ENCODE assay signal across 10 cellular contexts in the genomic region with DNA sequence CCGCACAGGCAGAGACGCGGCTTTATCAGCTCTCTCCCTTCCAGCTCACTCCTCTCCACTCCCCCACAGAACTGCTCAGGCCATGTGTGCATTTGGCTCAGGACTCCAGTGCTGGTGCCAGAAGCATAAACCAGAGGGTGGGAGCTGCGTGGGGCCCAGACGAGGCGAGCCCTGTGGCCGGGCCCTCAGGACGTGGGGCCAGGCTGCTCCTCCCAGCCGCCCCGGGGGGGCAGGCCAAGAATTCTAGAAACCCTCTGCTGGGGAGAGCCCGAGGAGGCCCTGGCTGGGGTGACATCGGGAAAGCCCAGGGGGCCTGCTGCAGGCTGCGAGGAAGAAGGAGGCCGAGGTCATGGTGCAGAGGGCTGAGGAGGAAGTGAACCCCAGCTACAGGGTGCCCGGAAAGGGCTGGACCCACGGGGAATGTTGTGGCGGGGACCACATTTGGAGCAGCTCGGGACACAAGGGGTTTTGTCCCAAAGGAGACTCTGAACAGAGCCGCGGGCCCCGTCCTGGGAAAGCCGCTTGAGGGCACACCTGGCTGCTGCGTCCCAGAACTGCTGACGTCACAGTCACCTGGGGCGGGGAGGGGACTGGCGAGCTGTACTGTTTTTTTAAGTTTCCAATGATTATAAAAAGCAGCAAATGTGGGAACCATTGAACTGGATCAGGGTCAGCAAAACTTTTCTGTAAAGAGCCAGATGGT.
A peak's percentile ranks its signal among the peaks of the same experiment; 100 is the strongest.
DNase-seq lines count a peak whose midpoint lies in the region; ATAC-seq and TF ChIP-seq lines count a peak whose summit lies in the region.
"Had no signal": no experiment of that assay in that cellular context is flagged by ENCODE, and none has a peak within 500 bp of the region (broad histone marks: within the 10 kb centered on the region; RNA-seq: fewer than 3 reads in every experiment).

No MANE protein-coding gene starts in this region.

- H3K27ac ChIP-seq in liver (ENCODE audit: low read depth in 1 of 2, low read length in 2 of 2), result peak overlapping the region; percentile 71 to 77
- peak overlapping the region; percentile 69 for H3K27ac ChIP-seq in stomach smooth muscle (ENCODE audit: low read length)

- H3K4me3 Mint-ChIP-seq in activated CD4-positive, alpha-beta memory T cell treated with anti-CD3 and anti-CD28 coated beads for 36 hours, result no peak overlapping the region
- H3K4me3 Mint-ChIP-seq: activated CD8-positive, alpha-beta T cell treated with anti-CD3 and anti-CD28 coated beads for 36 hours had no signal

- no peak overlapping the region for H3K4me3 ChIP-seq in HFF-Myc (replicated peaks; ENCODE audit: low read depth, low read length)
- no peak overlapping the region for H3K4me3 ChIP-seq in liver (ENCODE audit: low read depth in 1 of 3, low read length in 3 of 3)
- H3K4me3 ChIP-seq in stomach smooth muscle (ENCODE audit: low read length in 2 of 2), result peak overlapping the region in 1 of 2 donors; percentile 62

- no peaks in the 10 kb centered on the region for H3K9me3 ChIP-seq in liver (ENCODE audit: control insufficient read depth in 4 of 4, low read length in 3 of 4)
- H3K9me3 ChIP-seq in stomach smooth muscle (ENCODE audit: control insufficient read depth in 2 of 2, low read length in 2 of 2), result no peaks in the 10 kb centered on the region

- H3K36me3 ChIP-seq in liver (ENCODE audit: control insufficient read depth in 4 of 4, insufficient read depth in 3 of 4, low read depth in 1 of 4, low read length in 3 of 4) (no peaks in the 10 kb centered on the region), stomach smooth muscle (ENCODE audit: control insufficient read depth in 2 of 2, insufficient read depth in 2 of 2, low read length in 2 of 2) (no peaks in the 10 kb centered on the region)

- H3K27me3 ChIP-seq in liver (ENCODE audit: control insufficient read depth in 4 of 4, insufficient read depth in 4 of 4, low read length in 3 of 4) (no peaks in the 10 kb centered on the region), stomach smooth muscle (ENCODE audit: control insufficient read depth in 1 of 2, insufficient read depth in 2 of 2, low read length in 2 of 2) (no peaks in the 10 kb centered on the region)

- no peak for ATAC-seq in HG03039 (IDR thresholded peaks at IDR 0.05; ENCODE audit: unreplicated experiment)
- ATAC-seq: activated CD8-positive, alpha-beta T cell treated with anti-CD3 and anti-CD28 coated beads for 36 hours had no signal

- peak; percentile 2 to 51 for TF ChIP-seq RAD21 in liver (IDR thresholded peaks at IDR 0.05)

- WGBS in liver, result 43% methylated on average over 26 of the region's 26 CpGs

- CTCF ChIA-PET in activated CD4-positive, alpha-beta memory T cell treated with anti-CD3 and anti-CD28 coated beads for 36 hours (lab: Charles Lee), result no interaction called here

- H3K27ac Mint-ChIP-seq in activated CD4-positive, alpha-beta memory T cell treated with anti-CD3 and anti-CD28 coated beads for 36 hours, result no peak overlapping the region
- H3K27ac Mint-ChIP-seq: activated CD8-positive, alpha-beta T cell treated with anti-CD3 and anti-CD28 coated beads for 36 hours had no signal

- H3K27me3 Mint-ChIP-seq in activated CD4-positive, alpha-beta memory T cell treated with anti-CD3 and anti-CD28 coated beads for 36 hours, result peaks cover 3% of the 10 kb centered on the region
- H3K27me3 Mint-ChIP-seq: activated CD8-positive, alpha-beta T cell treated with anti-CD3 and anti-CD28 coated beads for 36 hours had no signal

- intact Hi-C loops in activated CD4-positive, alpha-beta memory T cell treated with anti-CD3 and anti-CD28 coated beads for 36 hours (cut with micrococcal nuclease), result no loop called here

- peak overlapping the region in 1 of 2 donors; percentile 6 for H3K9ac ChIP-seq in liver (ENCODE audit: low read depth in 1 of 2, low read length in 2 of 2)
- peak overlapping the region; percentile 52 to 66 for H3K9ac ChIP-seq in stomach smooth muscle (ENCODE audit: low read length in 2 of 2)

- no peaks in the 10 kb centered on the region for H3K36me3 Mint-ChIP-seq in activated CD4-positive, alpha-beta memory T cell treated with anti-CD3 and anti-CD28 coated beads for 36 hours

- H3K4me1 Mint-ChIP-seq in activated CD4-positive, alpha-beta memory T cell treated with anti-CD3 and anti-CD28 coated beads for 36 hours (ENCODE audit: low read depth), result no peaks in the 10 kb centered on the region

- DNase-seq in HFF-Myc (ENCODE audit: extremely low read depth, low read depth), result peak; percentile 66
- DNase-seq in dedifferentiated amniotic fluid mesenchymal stem cell (ENCODE audit: extremely low spot score), result peak; percentile 45
- DNase-seq in activated CD4-positive, alpha-beta memory T cell treated with anti-CD3 and anti-CD28 coated beads for 36 hours, result no peak
- no peak for DNase-seq in GDM1 (lab: John Stamatoyannopoulos, UW)
- no peak for DNase-seq in ecto neural progenitor cell (ENCODE audit: low spot score)
- DNase-seq: activated CD8-positive, alpha-beta T cell treated with anti-CD3 and anti-CD28 coated beads for 36 hours; NCI-H2081 treated with DMSO at 0.1 percent for 48 hours had no signal

- POLR2A ChIA-PET in activated CD4-positive, alpha-beta memory T cell treated with anti-CD3 and anti-CD28 coated beads for 36 hours (lab: Charles Lee), result no interaction called here

- H3K4me1 ChIP-seq in liver (ENCODE audit: control insufficient read depth in 4 of 4, insufficient read depth in 4 of 4, low read length in 3 of 4), result peaks cover 10 to 46% (median 34%) of the 10 kb centered on the region in 4 donors
- peaks cover 38% of the 10 kb centered on the region for H3K4me1 ChIP-seq in stomach smooth muscle (ENCODE audit: control insufficient read depth, insufficient read depth, low read length)

- TF ChIP-seq CTCF in HFF-Myc (IDR thresholded peaks at IDR 0.05; ENCODE audit: low read depth, low read length, missing control alignments) (no peak), liver (IDR thresholded peaks at IDR 0.05; ENCODE audit: low read depth, low read length, missing input control) (no peak)

- H3K9me3 Mint-ChIP-seq in activated CD4-positive, alpha-beta memory T cell treated with anti-CD3 and anti-CD28 coated beads for 36 hours, result no peaks in the 10 kb centered on the region
- H3K9me3 Mint-ChIP-seq: activated CD8-positive, alpha-beta T cell treated with anti-CD3 and anti-CD28 coated beads for 36 hours had no signal

TF ChIP-seq in liver, 16 proteins besides CTCF, POLR2A, EP300 and RAD21 (continues in another document):
- TF ChIP-seq FOXA2 (IDR thresholded peaks at IDR 0.05), result no peak
- no peak for TF ChIP-seq YY1 (IDR thresholded peaks at IDR 0.05)
- TF ChIP-seq, protein P1, sequence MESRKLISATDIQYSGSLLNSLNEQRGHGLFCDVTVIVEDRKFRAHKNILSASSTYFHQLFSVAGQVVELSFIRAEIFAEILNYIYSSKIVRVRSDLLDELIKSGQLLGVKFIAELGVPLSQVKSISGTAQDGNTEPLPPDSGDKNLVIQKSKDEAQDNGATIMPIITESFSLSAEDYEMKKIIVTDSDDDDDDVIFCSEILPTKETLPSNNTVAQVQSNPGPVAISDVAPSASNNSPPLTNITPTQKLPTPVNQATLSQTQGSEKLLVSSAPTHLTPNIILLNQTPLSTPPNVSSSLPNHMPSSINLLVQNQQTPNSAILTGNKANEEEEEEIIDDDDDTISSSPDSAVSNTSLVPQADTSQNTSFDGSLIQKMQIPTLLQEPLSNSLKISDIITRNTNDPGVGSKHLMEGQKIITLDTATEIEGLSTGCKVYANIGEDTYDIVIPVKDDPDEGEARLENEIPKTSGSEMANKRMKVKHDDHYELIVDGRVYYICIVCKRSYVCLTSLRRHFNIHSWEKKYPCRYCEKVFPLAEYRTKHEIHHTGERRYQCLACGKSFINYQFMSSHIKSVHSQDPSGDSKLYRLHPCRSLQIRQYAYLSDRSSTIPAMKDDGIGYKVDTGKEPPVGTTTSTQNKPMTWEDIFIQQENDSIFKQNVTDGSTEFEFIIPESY (IDR thresholded peaks at IDR 0.05), result no peak
- TF ChIP-seq HNF4A (conservative IDR thresholded peaks at IDR 0.05), result no peak
- peak; percentile 30 to 31 for TF ChIP-seq RXRA (IDR thresholded peaks at IDR 0.05)
- TF ChIP-seq GABPA (IDR thresholded peaks at IDR 0.05 in 1 of 2, conservative IDR thresholded peaks at IDR 0.05 in 1 of 2), result no peak
- TF ChIP-seq HNF4G (IDR thresholded peaks at IDR 0.05), result no peak
- TF ChIP-seq EGR1 (IDR thresholded peaks at IDR 0.05; ENCODE audit: low read depth in 2 of 2), result peak in 1 of 2 donors; percentile 25
- TF ChIP-seq JUND (IDR thresholded peaks at IDR 0.05), result no peak
- TF ChIP-seq SP1 (IDR thresholded peaks at IDR 0.05), result no peak
- TF ChIP-seq FOXA1 (IDR thresholded peaks at IDR 0.05), result no peak
- TF ChIP-seq, protein P2, sequence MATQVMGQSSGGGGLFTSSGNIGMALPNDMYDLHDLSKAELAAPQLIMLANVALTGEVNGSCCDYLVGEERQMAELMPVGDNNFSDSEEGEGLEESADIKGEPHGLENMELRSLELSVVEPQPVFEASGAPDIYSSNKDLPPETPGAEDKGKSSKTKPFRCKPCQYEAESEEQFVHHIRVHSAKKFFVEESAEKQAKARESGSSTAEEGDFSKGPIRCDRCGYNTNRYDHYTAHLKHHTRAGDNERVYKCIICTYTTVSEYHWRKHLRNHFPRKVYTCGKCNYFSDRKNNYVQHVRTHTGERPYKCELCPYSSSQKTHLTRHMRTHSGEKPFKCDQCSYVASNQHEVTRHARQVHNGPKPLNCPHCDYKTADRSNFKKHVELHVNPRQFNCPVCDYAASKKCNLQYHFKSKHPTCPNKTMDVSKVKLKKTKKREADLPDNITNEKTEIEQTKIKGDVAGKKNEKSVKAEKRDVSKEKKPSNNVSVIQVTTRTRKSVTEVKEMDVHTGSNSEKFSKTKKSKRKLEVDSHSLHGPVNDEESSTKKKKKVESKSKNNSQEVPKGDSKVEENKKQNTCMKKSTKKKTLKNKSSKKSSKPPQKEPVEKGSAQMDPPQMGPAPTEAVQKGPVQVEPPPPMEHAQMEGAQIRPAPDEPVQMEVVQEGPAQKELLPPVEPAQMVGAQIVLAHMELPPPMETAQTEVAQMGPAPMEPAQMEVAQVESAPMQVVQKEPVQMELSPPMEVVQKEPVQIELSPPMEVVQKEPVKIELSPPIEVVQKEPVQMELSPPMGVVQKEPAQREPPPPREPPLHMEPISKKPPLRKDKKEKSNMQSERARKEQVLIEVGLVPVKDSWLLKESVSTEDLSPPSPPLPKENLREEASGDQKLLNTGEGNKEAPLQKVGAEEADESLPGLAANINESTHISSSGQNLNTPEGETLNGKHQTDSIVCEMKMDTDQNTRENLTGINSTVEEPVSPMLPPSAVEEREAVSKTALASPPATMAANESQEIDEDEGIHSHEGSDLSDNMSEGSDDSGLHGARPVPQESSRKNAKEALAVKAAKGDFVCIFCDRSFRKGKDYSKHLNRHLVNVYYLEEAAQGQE (IDR thresholded peaks at IDR 0.05), result no peak
- TF ChIP-seq, protein P3, sequence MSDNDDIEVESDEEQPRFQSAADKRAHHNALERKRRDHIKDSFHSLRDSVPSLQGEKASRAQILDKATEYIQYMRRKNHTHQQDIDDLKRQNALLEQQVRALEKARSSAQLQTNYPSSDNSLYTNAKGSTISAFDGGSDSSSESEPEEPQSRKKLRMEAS (IDR thresholded peaks at IDR 0.05), result peak; percentile 30
- peak; percentile 61 for TF ChIP-seq NR2F2 (IDR thresholded peaks at IDR 0.05)

Comparison
In these comparisons a context has a peak if more than half of its experiments do, and no peak if none do; other contexts are left out.
1. DNase-seq: peak in HFF-Myc (single experiment) and dedifferentiated amniotic fluid mesenchymal stem cell (single experiment); none in activated CD4-positive, alpha-beta memory T cell treated with anti-CD3 and anti-CD28 coated beads for 36 hours (single experiment), GDM1 (single experiment) and ecto neural progenitor cell (single experiment).